1 cellular context compared by ENCODE assay signal in genomic region chr19:38351865-38352395, GRCh38.
TF ChIP-seq lines count a peak whose summit lies in the region.

No MANE protein-coding gene starts in this region.

TF ChIP-seq in K562, 482 proteins besides CTCF, POLR2A, EP300 and RAD21:
- TF ChIP-seq ZMIZ1 (IDR thresholded peaks at IDR 0.05; ENCODE audit: low read depth in 2 of 2, low read length in 2 of 2) (no peak), POLR2G (IDR thresholded peaks at IDR 0.05; ENCODE audit: low read depth, low read length) (0 out of 2 replicates have a peak, but pooled peaks have one; percentile 33)
